In genomic region chr4:15805583-15806517, GRCh38 we compare ENCODE assay signal across 9 cellular contexts. TPM values are rescaled to one million over a fixed set of nuclear protein-coding genes. Genes with fewer than 3 reads are reported as not detected.
DNase-seq lines count a peak whose midpoint lies in the region; ATAC-seq, FAIRE-seq and TF ChIP-seq lines count a peak whose summit lies in the region.
"Had no signal": no experiment of that assay in that cellular context is flagged by ENCODE, and none has a peak within 500 bp of the region (broad histone marks: within the 10 kb centered on the region; RNA-seq: fewer than 3 reads in every experiment).

No MANE protein-coding gene starts in this region.

- SMC1A ChIA-PET in GM12878 (lab: Charles Lee; ENCODE audit: uncharacterized antibody, unreplicated experiment), result interaction anchor here (0.6 to 7.4 kb wide), 50 partner anchors 9 to 1519 kb away, joined by 3 to 152 read pairs (median 5); no protein-coding TSS in a partner anchor

- RAD21 ChIA-PET in GM12878 (lab: Charles Lee; ENCODE audit: unreplicated experiment), result interaction anchor here (0.6 to 8.0 kb wide), 34 partner anchors 13 to 459 kb away, joined by 3 to 117 read pairs (median 5); partner anchors contain the start of gene FGFBP1

- H3K79me2 ChIP-seq in PC-3 (ENCODE audit: low read length) (no peaks in the 10 kb centered on the region), GM12878 (ENCODE audit: control insufficient read depth, insufficient read depth, low read length) (no peaks in the 10 kb centered on the region)

- 3% methylated on average over 5 of the region's 5 CpGs for WGBS in GM12878 (ENCODE audit: insufficient coverage, insufficient replicate concordance, low lambda C conversion rate, missing lambda C conversion rate)

- TF ChIP-seq RAD21 in Ishikawa (IDR thresholded peaks at IDR 0.05; ENCODE audit: low read depth), result peak; percentile 95
- TF ChIP-seq RAD21 in GM12878 (IDR thresholded peaks at IDR 0.05; ENCODE audit: insufficient read depth, low read depth, low read length), result peak; percentile 84

- H3F3A ChIP-seq in PC-3 (ENCODE audit: low read length, unreplicated experiment), result no peaks in the 10 kb centered on the region

- H4K20me1 ChIP-seq in PC-3 (ENCODE audit: low read length), result no peaks in the 10 kb centered on the region
- no peaks in the 10 kb centered on the region for H4K20me1 ChIP-seq in GM12878 (ENCODE audit: control insufficient read depth, insufficient read depth)

- H3K4me2 ChIP-seq in PC-3 (ENCODE audit: low read length) (peak overlapping the region; percentile 72), GM12878 (ENCODE audit: control insufficient read depth, insufficient read depth) (peak overlapping the region; percentile 28; the same call in 1 of the 2 replicates)

- H3K4me3 ChIP-seq in PC-3 (ENCODE audit: low read length) (peak overlapping the region; percentile 53; the same call in 1 of the 2 replicates), GM12878 (no peak overlapping the region)

- no peak for TF ChIP-seq POLR2A in GM12878 (IDR thresholded peaks at IDR 0.05; ENCODE audit: low read depth, low read length)

- intact Hi-C loops in PC-3 (cut with micrococcal nuclease), result loop anchor here (1.0 to 10.0 kb wide), 6 partner anchors 74 to 389 kb away; no protein-coding TSS in a partner anchor
- intact Hi-C loops in GM12878 (cut with micrococcal nuclease; ENCODE audit: unreplicated experiment), result loop anchor here (1.0 to 2.0 kb wide), 5 partner anchors 76 to 327 kb away; no protein-coding TSS in a partner anchor

- CTCF ChIA-PET in PC-3 (lab: Charles Lee), result interaction anchor here (0.6 to 3.3 kb wide), 11 partner anchors 42 to 459 kb away, joined by 3 to 29 read pairs (median 4); no protein-coding TSS in a partner anchor
- CTCF ChIA-PET in GM12878 (lab: Yijun Ruan, JAX), result interaction anchor here (0.6 to 7.6 kb wide), 65 partner anchors 9 to 399 kb away, joined by 3 to 188 read pairs (median 5); partner anchors contain the start of gene FGFBP2

- DNase-seq in DMS 273 (lab: John Stamatoyannopoulos, UW; ENCODE audit: unreplicated experiment) (peak; percentile 76), DMS 273 treated with DMSO at 0.1 percent for 48 hours (lab: John Stamatoyannopoulos, UW) (no peak), PC-3 (peak; percentile 79), GM12878 (ENCODE audit: low read depth, low spot score) (peak; percentile 48), iPS DF 4.7 (ENCODE audit: extremely low read depth, low spot score) (peak; percentile 51)
- DNase-seq in stimulated activated CD4-positive, alpha-beta T cell treated with anti-CD3 and anti-CD28 coated beads, Interleukin-1b, Interleukin-23, amount 100 ng/mL, for 48 hours, result peak; percentile 18

- TF ChIP-seq CTCF in PC-3 (conservative IDR thresholded peaks at IDR 0.05; ENCODE audit: low read depth, low read length) (peak; percentile 76), GM12878 (IDR thresholded peaks at IDR 0.05 in 2 of 3, conservative IDR thresholded peaks at IDR 0.05 in 1 of 3; ENCODE audit: control insufficient read depth in 2 of 3, extremely low read depth in 1 of 3, insufficient read depth in 1 of 3, low read depth in 3 of 3, low read length in 3 of 3) (peak; percentile 60 to 75 (median 69))

- H3K9me3 ChIP-seq in PC-3 (ENCODE audit: low read length) (0 out of 2 replicates have a peak, but pooled peaks cover 6% of the 10 kb centered on the region), GM12878 (replicated peaks; ENCODE audit: control insufficient read depth, insufficient read depth, low read length) (no peaks in the 10 kb centered on the region)

- POLR2A ChIA-PET in PC-3 (lab: Charles Lee; ENCODE audit: unreplicated experiment) (no interaction called here), GM12878 (lab: Charles Lee) (interaction anchor here (0.5 to 1.2 kb wide), 6 partner anchors 20 to 196 kb away, joined by 3 to 7 read pairs (median 4); no protein-coding TSS in a partner anchor)

- in situ Hi-C loops in GM12878 (cut with MboI), result loop anchor here (5.0 to 10.0 kb wide), 4 partner anchors 76 to 399 kb away; no protein-coding TSS in a partner anchor

- FAIRE-seq in GM12878 (lab: Jason Lieb, UNC), result no peak

- H3K4me1 ChIP-seq in PC-3 (ENCODE audit: insufficient read depth, low read length), result 0 out of 2 replicates have a peak, but pooled peaks cover 4% of the 10 kb centered on the region
- H3K4me1 ChIP-seq in GM12878 (ENCODE audit: control insufficient read depth, insufficient read depth, low read length), result peaks cover 12% of the 10 kb centered on the region; the same call in 1 of the 2 replicates

- BruUV-seq in PC-3 (replicated peaks; lab: Mats Ljungman, UMichigan) (no TSS peak), GM12878 (replicated peaks; lab: Mats Ljungman, UMichigan) (no TSS peak)

- H3K27ac ChIP-seq in PC-3 (ENCODE audit: low read length) (no peak overlapping the region), GM12878 (ENCODE audit: control insufficient read depth, insufficient read depth) (no peak overlapping the region)
- H3K27ac ChIP-seq: epithelial cell of prostate had no signal

- H2AFZ ChIP-seq in PC-3 (ENCODE audit: low read length), result peak overlapping the region; percentile 87
- H2AFZ ChIP-seq in GM12878 (ENCODE audit: control insufficient read depth, low read depth, low read length), result no peak overlapping the region

- H3K27me3 ChIP-seq in PC-3 (ENCODE audit: low read length), result no peaks in the 10 kb centered on the region
- no peaks in the 10 kb centered on the region for H3K27me3 ChIP-seq in GM12878 (replicated peaks in 1 of 2; ENCODE audit: control insufficient read depth in 2 of 2, insufficient read depth in 2 of 2, low read length in 1 of 2)

- ATAC-seq in GM21381 (IDR thresholded peaks at IDR 0.05; ENCODE audit: unreplicated experiment), result peak; percentile 31
- peak; percentile 85 for ATAC-seq in PC-3
- ATAC-seq in GM12878, result peak; percentile 76

- no peak for TF ChIP-seq EP300 in Ishikawa (IDR thresholded peaks at IDR 0.05; ENCODE audit: borderline replicate concordance)
- TF ChIP-seq EP300 in GM12878 (IDR thresholded peaks at IDR 0.05; ENCODE audit: borderline replicate concordance in 1 of 2, control insufficient read depth in 1 of 2, low read depth in 2 of 2, low read length in 2 of 2), result peak in 1 of 2 experiments; percentile 40; a peak in 1 of 4 replicates

- H3K36me3 ChIP-seq in PC-3 (ENCODE audit: low read depth, low read length) (no peaks in the 10 kb centered on the region), GM12878 (ENCODE audit: control insufficient read depth in 2 of 2, insufficient read depth in 2 of 2, low read length in 1 of 2) (no peaks in the 10 kb centered on the region)

- no peaks in the 10 kb centered on the region for H3K9me2 ChIP-seq in PC-3 (replicated peaks; ENCODE audit: low read length)

- no peak overlapping the region for H3K9ac ChIP-seq in PC-3 (ENCODE audit: low read length)
- H3K9ac ChIP-seq in GM12878 (ENCODE audit: control insufficient read depth, insufficient read depth, low read length), result no peak overlapping the region

TF ChIP-seq in Ishikawa, 13 proteins besides CTCF, POLR2A, EP300 and RAD21 (continues in another document):
- TF ChIP-seq TAF1 (IDR thresholded peaks at IDR 0.05; ENCODE audit: low read depth), result no peak

TF ChIP-seq in GM12878, 131 proteins besides CTCF, POLR2A, EP300 and RAD21 (continues in another document):
- no peak for TF ChIP-seq NR2C1 (IDR thresholded peaks at IDR 0.05)
- no peak for TF ChIP-seq PBX3 (IDR thresholded peaks at IDR 0.05; ENCODE audit: insufficient replicate concordance, low read depth, low read length)
- TF ChIP-seq IKZF1 (conservative IDR thresholded peaks at IDR 0.05), result 0 out of 2 replicates have a peak, but pooled peaks have one; percentile 52
- TF ChIP-seq ATF7 (IDR thresholded peaks at IDR 0.05; ENCODE audit: low read depth), result no peak
- TF ChIP-seq RB1 (IDR thresholded peaks at IDR 0.05; ENCODE audit: borderline replicate concordance), result no peak
- TF ChIP-seq FOXM1 (IDR thresholded peaks at IDR 0.05; ENCODE audit: low read depth, low read length), result no peak
- no peak for TF ChIP-seq YY1 (IDR thresholded peaks at IDR 0.05; ENCODE audit: low read depth, low read length)
- no peak for TF ChIP-seq MYC (IDR thresholded peaks at IDR 0.05; ENCODE audit: insufficient read depth, insufficient read length, insufficient replicate concordance, low read length, severe bottlenecking)
- no peak for TF ChIP-seq JUND (IDR thresholded peaks at IDR 0.05; ENCODE audit: low read depth, low read length)
- no peak for TF ChIP-seq STAT1 (conservative IDR thresholded peaks at IDR 0.05)
- TF ChIP-seq FOS (IDR thresholded peaks at IDR 0.05; ENCODE audit: borderline replicate concordance, extremely low read depth, insufficient read length), result no peak

RNA-seq across cellular contexts. Expression of gene CD38, which starts 27.7 kb away (rescaled TPM):
- total RNA-seq in PC-3 (2014; rRNA removed) (not detected in 2 replicates), GM12878 (2014; rRNA removed) (9.0 and 13.0 TPM in 2 replicates), GM12878 (2014; rRNA removed; fragmentation: Illumina TruSeq; extraction: Trizol) (11.9 TPM in 2 replicates), GM12878 (2021) (18.0 and 19.0 TPM in 2 replicates)
- total RNA-seq in GM12878 (2013; cell fraction: nucleolus; rRNA removed), result 191 and 195 TPM in 2 replicates
- polyA plus RNA-seq in GM12878 (2011; ENCODE audit: low read depth), result 40.1 TPM
- polyA plus RNA-seq in GM12878 (2011; rRNA removed) (38.3 and 39.8 TPM in 2 replicates), GM12878 (2014; fragmentation: Illumina TruSeq; extraction: Trizol) (12.4 and 20.4 TPM in 2 replicates), GM12878 (2014; fragmentation: Nextera tagmentation; extraction: Ambion mirVana) (1 to 10 TPM; 3.5 to 4.8 TPM), GM12878 (2014; rRNA removed) (11.9 and 13.0 TPM in 2 replicates), GM12878 (2016; fragmentation: Nextera tagmentation; extraction: Ambion mirVana) (10 to 100 TPM; 16.0 to 19.4 TPM)
- 21.4 and 21.9 TPM in 2 replicates for polyA plus RNA-seq in GM12878 (2011; cell fraction: cytosol; rRNA removed)
- 50.6 and 53.0 TPM in 2 replicates for polyA plus RNA-seq in GM12878 (2011; cell fraction: nucleus; rRNA removed)
- 10.8 and 20.0 TPM in 2 replicates for polyA plus RNA-seq in GM12878 (2012)
- polyA minus RNA-seq in GM12878 (2011; rRNA and poly(A)+ RNA removed), result 37.9 and 44.6 TPM in 2 replicates
- polyA minus RNA-seq in GM12878 (2011; cell fraction: cytosol; rRNA and poly(A)+ RNA removed), result 8.8 and 10.8 TPM in 2 replicates
- 51.5 and 69.2 TPM in 2 replicates for polyA minus RNA-seq in GM12878 (2011; cell fraction: nucleus; rRNA and poly(A)+ RNA removed)

Comparison
In these comparisons a context has a peak if more than half of its experiments do, and no peak if none do; other contexts are left out.
1. ATAC-seq: peak in every context shown above with its lines; median percentile 85 in PC-3; 76 in GM12878; 31 in GM21381.